1 cellular context compared by ENCODE assay signal in the genomic region with DNA sequence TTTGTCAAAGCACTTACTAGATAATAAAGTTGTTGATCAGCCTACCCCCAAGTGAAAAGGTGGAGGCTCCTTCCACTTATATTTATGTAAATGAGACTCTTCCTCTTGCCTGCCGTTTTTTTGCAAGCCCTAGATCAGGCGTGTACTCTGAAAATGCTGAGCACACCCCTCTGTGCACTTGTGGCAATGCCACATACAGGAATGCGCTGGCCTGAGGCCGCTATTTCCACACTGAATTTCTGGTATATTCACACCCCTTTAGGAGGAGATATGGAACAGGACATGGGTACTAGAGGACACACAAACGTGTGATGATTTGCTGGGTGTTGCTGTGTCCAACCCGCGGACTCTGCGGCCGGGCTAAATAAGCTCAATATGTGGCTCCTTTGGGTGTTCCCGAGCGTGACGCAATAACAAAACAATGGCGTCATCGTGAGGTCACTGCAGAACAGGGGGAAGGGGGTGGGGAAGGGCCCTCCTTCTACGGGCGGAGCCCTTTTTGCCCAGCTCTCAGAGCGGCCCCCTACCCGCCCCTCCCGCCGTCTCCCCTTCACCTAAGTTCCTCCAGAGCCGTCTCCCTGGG.
A peak's percentile ranks its signal among the peaks of the same experiment; 100 is the strongest.
TF ChIP-seq lines count a peak whose summit lies in the region.

No MANE protein-coding gene starts in this region.

TF ChIP-seq in HepG2, 621 proteins besides CTCF, POLR2A, EP300 and RAD21 (continued from another document and continues in another):
- TF ChIP-seq, protein P1, sequence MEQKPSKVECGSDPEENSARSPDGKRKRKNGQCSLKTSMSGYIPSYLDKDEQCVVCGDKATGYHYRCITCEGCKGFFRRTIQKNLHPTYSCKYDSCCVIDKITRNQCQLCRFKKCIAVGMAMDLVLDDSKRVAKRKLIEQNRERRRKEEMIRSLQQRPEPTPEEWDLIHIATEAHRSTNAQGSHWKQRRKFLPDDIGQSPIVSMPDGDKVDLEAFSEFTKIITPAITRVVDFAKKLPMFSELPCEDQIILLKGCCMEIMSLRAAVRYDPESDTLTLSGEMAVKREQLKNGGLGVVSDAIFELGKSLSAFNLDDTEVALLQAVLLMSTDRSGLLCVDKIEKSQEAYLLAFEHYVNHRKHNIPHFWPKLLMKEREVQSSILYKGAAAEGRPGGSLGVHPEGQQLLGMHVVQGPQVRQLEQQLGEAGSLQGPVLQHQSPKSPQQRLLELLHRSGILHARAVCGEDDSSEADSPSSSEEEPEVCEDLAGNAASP (CRISPR knock-in tag; IDR thresholded peaks at IDR 0.05; ENCODE audit: borderline replicate concordance) = 0 out of 2 replicates have a peak, but pooled peaks have one; percentile 14
- TF ChIP-seq, protein P2, sequence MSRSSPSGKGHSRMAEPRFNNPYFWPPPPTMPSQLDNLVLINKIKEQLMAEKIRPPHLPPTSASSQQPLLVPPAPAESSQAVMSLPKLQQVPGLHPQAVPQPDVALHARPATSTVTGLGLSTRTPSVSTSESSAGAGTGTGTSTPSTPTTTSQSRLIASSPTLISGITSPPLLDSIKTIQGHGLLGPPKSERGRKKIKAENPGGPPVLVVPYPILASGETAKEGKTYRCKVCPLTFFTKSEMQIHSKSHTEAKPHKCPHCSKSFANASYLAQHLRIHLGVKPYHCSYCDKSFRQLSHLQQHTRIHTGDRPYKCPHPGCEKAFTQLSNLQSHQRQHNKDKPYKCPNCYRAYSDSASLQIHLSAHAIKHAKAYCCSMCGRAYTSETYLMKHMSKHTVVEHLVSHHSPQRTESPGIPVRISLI (CRISPR knock-in tag; IDR thresholded peaks at IDR 0.05; ENCODE audit: borderline replicate concordance) = no peak
- TF ChIP-seq NR2F1 (CRISPR knock-in tag; IDR thresholded peaks at IDR 0.05) = no peak
- no peak for TF ChIP-seq FOXK2 (IDR thresholded peaks at IDR 0.05)
- no peak for TF ChIP-seq PHF21A (CRISPR knock-in tag; IDR thresholded peaks at IDR 0.05)
- TF ChIP-seq ZNF136 (CRISPR knock-in tag; IDR thresholded peaks at IDR 0.05; ENCODE audit: low read depth) = no peak
- no peak for TF ChIP-seq ZNF766 (CRISPR knock-in tag; IDR thresholded peaks at IDR 0.05; ENCODE audit: borderline replicate concordance)
- TF ChIP-seq, protein P3, sequence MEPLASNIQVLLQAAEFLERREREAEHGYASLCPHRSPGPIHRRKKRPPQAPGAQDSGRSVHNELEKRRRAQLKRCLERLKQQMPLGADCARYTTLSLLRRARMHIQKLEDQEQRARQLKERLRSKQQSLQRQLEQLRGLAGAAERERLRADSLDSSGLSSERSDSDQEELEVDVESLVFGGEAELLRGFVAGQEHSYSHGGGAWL (CRISPR knock-in tag; IDR thresholded peaks at IDR 0.05) = no peak
- TF ChIP-seq, protein P4, sequence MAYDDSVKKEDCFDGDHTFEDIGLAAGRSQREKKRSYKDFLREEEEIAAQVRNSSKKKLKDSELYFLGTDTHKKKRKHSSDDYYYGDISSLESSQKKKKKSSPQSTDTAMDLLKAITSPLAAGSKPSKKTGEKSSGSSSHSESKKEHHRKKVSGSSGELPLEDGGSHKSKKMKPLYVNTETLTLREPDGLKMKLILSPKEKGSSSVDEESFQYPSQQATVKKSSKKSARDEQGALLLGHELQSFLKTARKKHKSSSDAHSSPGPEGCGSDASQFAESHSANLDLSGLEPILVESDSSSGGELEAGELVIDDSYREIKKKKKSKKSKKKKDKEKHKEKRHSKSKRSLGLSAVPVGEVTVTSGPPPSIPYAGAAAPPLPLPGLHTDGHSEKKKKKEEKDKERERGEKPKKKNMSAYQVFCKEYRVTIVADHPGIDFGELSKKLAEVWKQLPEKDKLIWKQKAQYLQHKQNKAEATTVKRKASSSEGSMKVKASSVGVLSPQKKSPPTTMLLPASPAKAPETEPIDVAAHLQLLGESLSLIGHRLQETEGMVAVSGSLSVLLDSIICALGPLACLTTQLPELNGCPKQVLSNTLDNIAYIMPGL (CRISPR knock-in tag; IDR thresholded peaks at IDR 0.05; ENCODE audit: borderline replicate concordance in 1 of 2, low read depth in 1 of 2) = peak in 1 of 2 experiments; percentile 10; a peak in 1 of 4 replicates
- peak; percentile 63; the same call in 1 of the 2 replicates for TF ChIP-seq ZNF317 (CRISPR knock-in tag; IDR thresholded peaks at IDR 0.05)
- TF ChIP-seq SMAD3 (CRISPR knock-in tag; IDR thresholded peaks at IDR 0.05) = peak; percentile 16; the same call in 1 of the 2 replicates
- TF ChIP-seq, protein P5, sequence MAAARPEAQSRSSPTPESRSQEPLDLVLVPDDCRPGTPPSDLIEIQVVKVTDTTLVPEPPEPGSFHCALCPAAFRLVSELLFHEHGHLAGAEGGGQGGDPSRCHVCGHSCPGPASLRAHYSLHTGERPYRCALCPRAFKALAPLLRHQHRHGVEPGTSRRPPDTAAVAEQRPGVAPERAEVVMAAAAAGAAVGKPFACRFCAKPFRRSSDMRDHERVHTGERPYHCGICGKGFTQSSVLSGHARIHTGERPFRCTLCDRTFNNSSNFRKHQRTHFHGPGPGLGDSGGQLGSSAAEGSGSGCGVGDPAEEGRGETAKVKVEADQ (CRISPR knock-in tag; IDR thresholded peaks at IDR 0.05; ENCODE audit: borderline replicate concordance) = no peak
- TF ChIP-seq CEBPB (IDR thresholded peaks at IDR 0.05; ENCODE audit: borderline replicate concordance, low read depth, low read length) = peak; percentile 96
- TF ChIP-seq BCL6 (CRISPR knock-in tag; IDR thresholded peaks at IDR 0.05) = no peak
- TF ChIP-seq, protein P6, sequence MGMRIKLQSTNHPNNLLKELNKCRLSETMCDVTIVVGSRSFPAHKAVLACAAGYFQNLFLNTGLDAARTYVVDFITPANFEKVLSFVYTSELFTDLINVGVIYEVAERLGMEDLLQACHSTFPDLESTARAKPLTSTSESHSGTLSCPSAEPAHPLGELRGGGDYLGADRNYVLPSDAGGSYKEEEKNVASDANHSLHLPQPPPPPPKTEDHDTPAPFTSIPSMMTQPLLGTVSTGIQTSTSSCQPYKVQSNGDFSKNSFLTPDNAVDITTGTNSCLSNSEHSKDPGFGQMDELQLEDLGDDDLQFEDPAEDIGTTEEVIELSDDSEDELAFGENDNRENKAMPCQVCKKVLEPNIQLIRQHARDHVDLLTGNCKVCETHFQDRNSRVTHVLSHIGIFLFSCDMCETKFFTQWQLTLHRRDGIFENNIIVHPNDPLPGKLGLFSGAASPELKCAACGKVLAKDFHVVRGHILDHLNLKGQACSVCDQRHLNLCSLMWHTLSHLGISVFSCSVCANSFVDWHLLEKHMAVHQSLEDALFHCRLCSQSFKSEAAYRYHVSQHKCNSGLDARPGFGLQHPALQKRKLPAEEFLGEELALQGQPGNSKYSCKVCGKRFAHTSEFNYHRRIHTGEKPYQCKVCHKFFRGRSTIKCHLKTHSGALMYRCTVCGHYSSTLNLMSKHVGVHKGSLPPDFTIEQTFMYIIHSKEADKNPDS (CRISPR knock-in tag; IDR thresholded peaks at IDR 0.05) = no peak
- TF ChIP-seq ERF (CRISPR knock-in tag; IDR thresholded peaks at IDR 0.05) = no peak
- TF ChIP-seq, protein P7, sequence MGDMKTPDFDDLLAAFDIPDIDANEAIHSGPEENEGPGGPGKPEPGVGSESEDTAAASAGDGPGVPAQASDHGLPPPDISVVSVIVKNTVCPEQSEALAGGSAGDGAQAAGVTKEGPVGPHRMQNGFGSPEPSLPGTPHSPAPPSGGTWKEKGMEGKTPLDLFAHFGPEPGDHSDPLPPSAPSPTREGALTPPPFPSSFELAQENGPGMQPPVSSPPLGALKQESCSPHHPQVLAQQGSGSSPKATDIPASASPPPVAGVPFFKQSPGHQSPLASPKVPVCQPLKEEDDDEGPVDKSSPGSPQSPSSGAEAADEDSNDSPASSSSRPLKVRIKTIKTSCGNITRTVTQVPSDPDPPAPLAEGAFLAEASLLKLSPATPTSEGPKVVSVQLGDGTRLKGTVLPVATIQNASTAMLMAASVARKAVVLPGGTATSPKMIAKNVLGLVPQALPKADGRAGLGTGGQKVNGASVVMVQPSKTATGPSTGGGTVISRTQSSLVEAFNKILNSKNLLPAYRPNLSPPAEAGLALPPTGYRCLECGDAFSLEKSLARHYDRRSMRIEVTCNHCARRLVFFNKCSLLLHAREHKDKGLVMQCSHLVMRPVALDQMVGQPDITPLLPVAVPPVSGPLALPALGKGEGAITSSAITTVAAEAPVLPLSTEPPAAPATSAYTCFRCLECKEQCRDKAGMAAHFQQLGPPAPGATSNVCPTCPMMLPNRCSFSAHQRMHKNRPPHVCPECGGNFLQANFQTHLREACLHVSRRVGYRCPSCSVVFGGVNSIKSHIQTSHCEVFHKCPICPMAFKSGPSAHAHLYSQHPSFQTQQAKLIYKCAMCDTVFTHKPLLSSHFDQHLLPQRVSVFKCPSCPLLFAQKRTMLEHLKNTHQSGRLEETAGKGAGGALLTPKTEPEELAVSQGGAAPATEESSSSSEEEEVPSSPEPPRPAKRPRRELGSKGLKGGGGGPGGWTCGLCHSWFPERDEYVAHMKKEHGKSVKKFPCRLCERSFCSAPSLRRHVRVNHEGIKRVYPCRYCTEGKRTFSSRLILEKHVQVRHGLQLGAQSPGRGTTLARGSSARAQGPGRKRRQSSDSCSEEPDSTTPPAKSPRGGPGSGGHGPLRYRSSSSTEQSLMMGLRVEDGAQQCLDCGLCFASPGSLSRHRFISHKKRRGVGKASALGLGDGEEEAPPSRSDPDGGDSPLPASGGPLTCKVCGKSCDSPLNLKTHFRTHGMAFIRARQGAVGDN (CRISPR knock-in tag; IDR thresholded peaks at IDR 0.05) = 0 out of 2 replicates have a peak, but pooled peaks have one; percentile 32
- 0 out of 2 replicates have a peak, but pooled peaks have one; percentile 11 for TF ChIP-seq MAFF (IDR thresholded peaks at IDR 0.05; ENCODE audit: low read depth, low read length)
- no peak for TF ChIP-seq RBM22 (optimal IDR thresholded peaks at IDR 0.05; ENCODE audit: low read length)
- no peak for TF ChIP-seq ZNF781 (CRISPR knock-in tag; IDR thresholded peaks at IDR 0.05; ENCODE audit: borderline replicate concordance, not compliant biosample characterization)
- TF ChIP-seq, protein P8, sequence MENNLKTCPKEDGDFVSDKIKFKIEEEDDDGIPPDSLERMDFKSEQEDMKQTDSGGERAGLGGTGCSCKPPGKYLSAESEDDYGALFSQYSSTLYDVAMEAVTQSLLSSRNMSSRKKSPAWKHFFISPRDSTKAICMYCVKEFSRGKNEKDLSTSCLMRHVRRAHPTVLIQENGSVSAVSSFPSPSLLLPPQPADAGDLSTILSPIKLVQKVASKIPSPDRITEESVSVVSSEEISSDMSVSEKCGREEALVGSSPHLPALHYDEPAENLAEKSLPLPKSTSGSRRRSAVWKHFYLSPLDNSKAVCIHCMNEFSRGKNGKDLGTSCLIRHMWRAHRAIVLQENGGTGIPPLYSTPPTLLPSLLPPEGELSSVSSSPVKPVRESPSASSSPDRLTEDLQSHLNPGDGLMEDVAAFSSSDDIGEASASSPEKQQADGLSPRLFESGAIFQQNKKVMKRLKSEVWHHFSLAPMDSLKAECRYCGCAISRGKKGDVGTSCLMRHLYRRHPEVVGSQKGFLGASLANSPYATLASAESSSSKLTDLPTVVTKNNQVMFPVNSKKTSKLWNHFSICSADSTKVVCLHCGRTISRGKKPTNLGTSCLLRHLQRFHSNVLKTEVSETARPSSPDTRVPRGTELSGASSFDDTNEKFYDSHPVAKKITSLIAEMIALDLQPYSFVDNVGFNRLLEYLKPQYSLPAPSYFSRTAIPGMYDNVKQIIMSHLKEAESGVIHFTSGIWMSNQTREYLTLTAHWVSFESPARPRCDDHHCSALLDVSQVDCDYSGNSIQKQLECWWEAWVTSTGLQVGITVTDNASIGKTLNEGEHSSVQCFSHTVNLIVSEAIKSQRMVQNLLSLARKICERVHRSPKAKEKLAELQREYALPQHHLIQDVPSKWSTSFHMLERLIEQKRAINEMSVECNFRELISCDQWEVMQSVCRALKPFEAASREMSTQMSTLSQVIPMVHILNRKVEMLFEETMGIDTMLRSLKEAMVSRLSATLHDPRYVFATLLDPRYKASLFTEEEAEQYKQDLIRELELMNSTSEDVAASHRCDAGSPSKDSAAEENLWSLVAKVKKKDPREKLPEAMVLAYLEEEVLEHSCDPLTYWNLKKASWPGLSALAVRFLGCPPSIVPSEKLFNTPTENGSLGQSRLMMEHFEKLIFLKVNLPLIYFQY (CRISPR knock-in tag; IDR thresholded peaks at IDR 0.05; ENCODE audit: borderline replicate concordance) = no peak
- no peak for TF ChIP-seq NONO (IDR thresholded peaks at IDR 0.05)
- no peak for TF ChIP-seq NONO (CRISPR knock-in tag; conservative IDR thresholded peaks at IDR 0.05)
- no peak for TF ChIP-seq ZNF788 (CRISPR knock-in tag; IDR thresholded peaks at IDR 0.05; ENCODE audit: borderline replicate concordance)
- TF ChIP-seq PHB2 (IDR thresholded peaks at IDR 0.05; ENCODE audit: partially characterized antibody) = no peak
- TF ChIP-seq ZEB1 (IDR thresholded peaks at IDR 0.05; ENCODE audit: insufficient replicate concordance, low read depth) = no peak
- TF ChIP-seq KAT8 (CRISPR knock-in tag; IDR thresholded peaks at IDR 0.05) = no peak; the same call in none of the 2 replicates
- TF ChIP-seq ZNF34 (CRISPR knock-in tag; IDR thresholded peaks at IDR 0.05; ENCODE audit: borderline replicate concordance) = 0 out of 2 replicates have a peak, but pooled peaks have one; percentile 31
- TF ChIP-seq, protein P9, sequence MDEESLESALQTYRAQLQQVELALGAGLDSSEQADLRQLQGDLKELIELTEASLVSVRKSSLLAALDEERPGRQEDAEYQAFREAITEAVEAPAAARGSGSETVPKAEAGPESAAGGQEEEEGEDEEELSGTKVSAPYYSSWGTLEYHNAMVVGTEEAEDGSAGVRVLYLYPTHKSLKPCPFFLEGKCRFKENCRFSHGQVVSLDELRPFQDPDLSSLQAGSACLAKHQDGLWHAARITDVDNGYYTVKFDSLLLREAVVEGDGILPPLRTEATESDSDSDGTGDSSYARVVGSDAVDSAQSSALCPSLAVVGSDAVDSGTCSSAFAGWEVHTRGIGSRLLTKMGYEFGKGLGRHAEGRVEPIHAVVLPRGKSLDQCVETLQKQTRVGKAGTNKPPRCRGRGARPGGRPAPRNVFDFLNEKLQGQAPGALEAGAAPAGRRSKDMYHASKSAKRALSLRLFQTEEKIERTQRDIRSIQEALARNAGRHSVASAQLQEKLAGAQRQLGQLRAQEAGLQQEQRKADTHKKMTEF (CRISPR knock-in tag; IDR thresholded peaks at IDR 0.05) = peak; percentile 7
- TF ChIP-seq PAX8 (CRISPR knock-in tag; IDR thresholded peaks at IDR 0.05; ENCODE audit: borderline replicate concordance) = no peak
- TF ChIP-seq MXI1 (IDR thresholded peaks at IDR 0.05; ENCODE audit: borderline replicate concordance, low read depth, low read length) = no peak
- TF ChIP-seq PITX1 (CRISPR knock-in tag; IDR thresholded peaks at IDR 0.05) = no peak
- TF ChIP-seq RELA (CRISPR knock-in tag; IDR thresholded peaks at IDR 0.05) = no peak
- TF ChIP-seq ZNF720 (CRISPR knock-in tag; IDR thresholded peaks at IDR 0.05) = no peak
- TF ChIP-seq ZNF549 (CRISPR knock-in tag; IDR thresholded peaks at IDR 0.05) = no peak
- TF ChIP-seq SSRP1 (CRISPR knock-in tag; IDR thresholded peaks at IDR 0.05) = no peak
- TF ChIP-seq MED1 (CRISPR knock-in tag; IDR thresholded peaks at IDR 0.05) = no peak
- TF ChIP-seq JUN (CRISPR knock-in tag; IDR thresholded peaks at IDR 0.05) = no peak
